ENCODE assay signal across 1 cellular context in genomic region chr15:40265355-40265754, GRCh38.
TF ChIP-seq lines count a peak whose summit lies in the region.

No MANE protein-coding gene starts in this region.

TF ChIP-seq in K562, 482 proteins besides CTCF, POLR2A, EP300 and RAD21:
- TF ChIP-seq MCM2 (IDR thresholded peaks at IDR 0.05; ENCODE audit: low read depth): no peak
- TF ChIP-seq, protein P1, sequence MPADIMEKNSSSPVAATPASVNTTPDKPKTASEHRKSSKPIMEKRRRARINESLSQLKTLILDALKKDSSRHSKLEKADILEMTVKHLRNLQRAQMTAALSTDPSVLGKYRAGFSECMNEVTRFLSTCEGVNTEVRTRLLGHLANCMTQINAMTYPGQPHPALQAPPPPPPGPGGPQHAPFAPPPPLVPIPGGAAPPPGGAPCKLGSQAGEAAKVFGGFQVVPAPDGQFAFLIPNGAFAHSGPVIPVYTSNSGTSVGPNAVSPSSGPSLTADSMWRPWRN (IDR thresholded peaks at IDR 0.05; ENCODE audit: low read depth): no peak
- no peak for TF ChIP-seq ARNT (IDR thresholded peaks at IDR 0.05)
- no peak for TF ChIP-seq KDM4B (IDR thresholded peaks at IDR 0.05; ENCODE audit: borderline replicate concordance in 2 of 2, low read depth in 1 of 2)
- peak; percentile 5 for TF ChIP-seq RBBP5 (IDR thresholded peaks at IDR 0.05; ENCODE audit: borderline replicate concordance, insufficient read depth, low read length, poor library complexity, severe bottlenecking)
- no peak for TF ChIP-seq FIP1L1 (IDR thresholded peaks at IDR 0.05; ENCODE audit: low read depth, low read length, poor library complexity, severe bottlenecking)
- TF ChIP-seq, protein P2, sequence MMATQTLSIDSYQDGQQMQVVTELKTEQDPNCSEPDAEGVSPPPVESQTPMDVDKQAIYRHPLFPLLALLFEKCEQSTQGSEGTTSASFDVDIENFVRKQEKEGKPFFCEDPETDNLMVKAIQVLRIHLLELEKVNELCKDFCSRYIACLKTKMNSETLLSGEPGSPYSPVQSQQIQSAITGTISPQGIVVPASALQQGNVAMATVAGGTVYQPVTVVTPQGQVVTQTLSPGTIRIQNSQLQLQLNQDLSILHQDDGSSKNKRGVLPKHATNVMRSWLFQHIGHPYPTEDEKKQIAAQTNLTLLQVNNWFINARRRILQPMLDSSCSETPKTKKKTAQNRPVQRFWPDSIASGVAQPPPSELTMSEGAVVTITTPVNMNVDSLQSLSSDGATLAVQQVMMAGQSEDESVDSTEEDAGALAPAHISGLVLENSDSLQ (IDR thresholded peaks at IDR 0.05): no peak
- TF ChIP-seq ZSCAN29 (IDR thresholded peaks at IDR 0.05): no peak
